28 cellular contexts compared by ENCODE assay signal in genomic region chr10:17779761-17780160, GRCh38. TPM values are rescaled to one million over a fixed set of nuclear protein-coding genes. Genes with fewer than 3 reads are reported as not detected.
DNase-seq lines count a peak whose midpoint lies in the region; ATAC-seq, FAIRE-seq and TF ChIP-seq lines count a peak whose summit lies in the region.
"Had no signal": no experiment of that assay in that cellular context is flagged by ENCODE, and none has a peak within 500 bp of the region (broad histone marks: within the 10 kb centered on the region; RNA-seq: fewer than 3 reads in every experiment).

No MANE protein-coding gene starts in this region.

- TF ChIP-seq CTCF in right lobe of liver (IDR thresholded peaks at IDR 0.05) (no peak), HepG2 (CRISPR knock-in tag; IDR thresholded peaks at IDR 0.05) (no peak), K562 (IDR thresholded peaks at IDR 0.05 in 2 of 3, conservative IDR thresholded peaks at IDR 0.05 in 1 of 3; ENCODE audit: insufficient read depth in 2 of 3, low read depth in 1 of 3, low read length in 3 of 3) (no peak), esophagus muscularis mucosa (IDR thresholded peaks at IDR 0.05) (no peak), type B pancreatic cell (conservative IDR thresholded peaks at IDR 0.05) (no peak), pancreas (IDR thresholded peaks at IDR 0.05) (no peak)

- intact Hi-C loops in right lobe of liver (cut with DNase I), result no loop called here
- intact Hi-C loops in HepG2 (cut with micrococcal nuclease; ENCODE audit: unreplicated experiment), result no loop called here
- intact Hi-C loops in K562 (cut with micrococcal nuclease), result no loop called here
- intact Hi-C loops in esophagus muscularis mucosa (cut with DNase I), result no loop called here
- intact Hi-C loops in pancreas (cut with DNase I), result no loop called here

- no peak overlapping the region for H3K27ac ChIP-seq in right lobe of liver
- no peak overlapping the region for H3K27ac ChIP-seq in HepG2 (ENCODE audit: extremely low read length, insufficient read depth, low read length)
- H3K27ac ChIP-seq in K562 (ENCODE audit: extremely low read depth, low read depth, low read length), result no peak overlapping the region
- no peak overlapping the region for H3K27ac ChIP-seq in esophagus muscularis mucosa (replicated peaks in 1 of 4)
- no peak overlapping the region for H3K27ac ChIP-seq in pancreas
- H3K27ac ChIP-seq: BLaER1 had no signal

- BruUV-seq in HepG2 (replicated peaks; lab: Mats Ljungman, UMichigan), result no TSS peak
- BruUV-seq in K562 (replicated peaks; lab: Mats Ljungman, UMichigan), result no TSS peak

- H3K79me2 ChIP-seq in HepG2 (ENCODE audit: insufficient read depth, low read length) (no peaks in the 10 kb centered on the region), K562 (ENCODE audit: control insufficient read depth, insufficient read depth, low read length) (no peaks in the 10 kb centered on the region)

- POLR2A ChIA-PET in HepG2 (lab: Yijun Ruan, JAX) (no interaction called here), K562 (lab: Yijun Ruan, JAX) (interaction anchor here (0.6 kb wide), 1 partner anchor 10 kb away, joined by 5 read pairs; no protein-coding TSS in a partner anchor)

- peak overlapping the region; percentile 10 for H3K27ac Mint-ChIP-seq in type B pancreatic cell
- H3K27ac Mint-ChIP-seq: CD4-positive, CD25-positive, alpha-beta regulatory T cell; HFFc6; IgD-negative memory B cell had no signal

- no peaks in the 10 kb centered on the region for H3K9me3 Mint-ChIP-seq in type B pancreatic cell
- H3K9me3 Mint-ChIP-seq: CD4-positive, CD25-positive, alpha-beta regulatory T cell; HFFc6; IgD-negative memory B cell had no signal

- H3K36me3 ChIP-seq in right lobe of liver, result no peaks in the 10 kb centered on the region
- no peaks in the 10 kb centered on the region for H3K36me3 ChIP-seq in HepG2 (replicated peaks in 1 of 2; ENCODE audit: control insufficient read depth in 1 of 2, insufficient read depth in 2 of 2, low read length in 2 of 2)
- no peaks in the 10 kb centered on the region for H3K36me3 ChIP-seq in K562 (ENCODE audit: control insufficient read depth, insufficient read depth, low read length)
- no peaks in the 10 kb centered on the region for H3K36me3 ChIP-seq in esophagus muscularis mucosa
- no peaks in the 10 kb centered on the region for H3K36me3 ChIP-seq in pancreas
- H3K36me3 ChIP-seq: BLaER1, HAP-1 had no signal

- CTCF ChIA-PET in HepG2 (lab: Yijun Ruan, JAX; ENCODE audit: low intra/inter-chr PET ratio, low total read pairs), result no interaction called here
- CTCF ChIA-PET in K562 (lab: Yijun Ruan, JAX; ENCODE audit: low intra/inter-chr PET ratio), result no interaction called here

- H2AFZ ChIP-seq in HepG2 (ENCODE audit: low read length) (no peak overlapping the region), K562 (ENCODE audit: low read depth, low read length) (peak overlapping the region; percentile 76)

- no peak for FAIRE-seq in HepG2 (lab: Jason Lieb, UNC)
- FAIRE-seq in K562 (lab: Jason Lieb, UNC), result no peak
- FAIRE-seq in pancreas (lab: Jason Lieb, UNC), result no peak
- FAIRE-seq: D721Med, GM12891 had no signal

- no peaks in the 10 kb centered on the region for H3K9me1 ChIP-seq in K562 (ENCODE audit: control insufficient read depth, insufficient read depth, low read length)

- 31% methylated on average over 3 of the region's 3 CpGs for WGBS in right lobe of liver (ENCODE audit: insufficient coverage, low coverage, low lambda C conversion rate, missing lambda C conversion rate)
- WGBS in HepG2 (ENCODE audit: low lambda C conversion rate), result 0% methylated on average over 3 of the region's 3 CpGs
- 21% methylated on average over 3 of the region's 3 CpGs for WGBS in K562 (ENCODE audit: insufficient coverage, low coverage, missing lambda C conversion rate)
- 48% methylated on average over 3 of the region's 3 CpGs for WGBS in esophagus muscularis mucosa
- WGBS in pancreas, 2 donors, result 64 to 66% methylated on average over 3 of the region's 3 CpGs

- peaks cover 23% of the 10 kb centered on the region for H3K4me1 Mint-ChIP-seq in type B pancreatic cell (ENCODE audit: unreplicated experiment)

- H3K27me3 ChIP-seq in right lobe of liver (no peaks in the 10 kb centered on the region), HepG2 (ENCODE audit: control insufficient read depth in 1 of 2, insufficient read depth in 2 of 2, low read length in 2 of 2) (no peaks in the 10 kb centered on the region), K562 (ENCODE audit: control insufficient read depth in 2 of 2, insufficient read depth in 2 of 2, low read length in 2 of 2) (peaks cover 0 to 3% of the 10 kb centered on the region in 2 experiments; a peak in 1 of 5 replicates), esophagus muscularis mucosa (no peaks in the 10 kb centered on the region), pancreas (no peaks in the 10 kb centered on the region)
- H3K27me3 ChIP-seq: BLaER1 had no signal

- no peaks in the 10 kb centered on the region for H3K9me3 ChIP-seq in right lobe of liver
- H3K9me3 ChIP-seq in HepG2 (ENCODE audit: low read length), result no peaks in the 10 kb centered on the region
- H3K9me3 ChIP-seq in K562 (replicated peaks; ENCODE audit: control insufficient read depth, insufficient read depth, low read depth, low read length), result no peaks in the 10 kb centered on the region
- no peaks in the 10 kb centered on the region for H3K9me3 ChIP-seq in esophagus muscularis mucosa
- H3K9me3 ChIP-seq in pancreas, result no peaks in the 10 kb centered on the region
- H3K9me3 ChIP-seq: BLaER1, HAP-1 had no signal

- no peaks in the 10 kb centered on the region for H4K20me1 ChIP-seq in HepG2 (ENCODE audit: insufficient read depth, low read length)
- H4K20me1 ChIP-seq in K562 (replicated peaks; ENCODE audit: control insufficient read depth, insufficient read depth, low read length), result no peaks in the 10 kb centered on the region
- H4K20me1 ChIP-seq: BLaER1 had no signal

- TF ChIP-seq POLR2A in right lobe of liver (IDR thresholded peaks at IDR 0.05), result no peak
- no peak for TF ChIP-seq POLR2A in HepG2 (IDR thresholded peaks at IDR 0.05; ENCODE audit: insufficient read depth in 1 of 2, low read depth in 2 of 2, low read length in 2 of 2)
- no peak for TF ChIP-seq POLR2A in K562 (conservative IDR thresholded peaks at IDR 0.05)
- TF ChIP-seq POLR2A in esophagus muscularis mucosa (IDR thresholded peaks at IDR 0.05; ENCODE audit: low read depth), result no peak

- TF ChIP-seq EP300 in HepG2 (IDR thresholded peaks at IDR 0.05; ENCODE audit: low read depth in 2 of 2, low read length in 2 of 2) (no peak), HepG2 (CRISPR knock-in tag; IDR thresholded peaks at IDR 0.05; ENCODE audit: borderline replicate concordance) (no peak), K562 (IDR thresholded peaks at IDR 0.05; ENCODE audit: low read length) (no peak), esophagus muscularis mucosa (IDR thresholded peaks at IDR 0.05) (no peak)

- ATAC-seq in right lobe of liver (peak in 3 of 4 donors; percentile 12 to 38 (median 21)), HepG2 (no peak), K562 (no peak), pancreas (no peak)

- DNase-seq in right lobe of liver (no peak), HepG2 (ENCODE audit: low spot score) (no peak), K562 (ENCODE audit: extremely low read depth in 1 of 4, low spot score in 3 of 4) (no peak), esophagus muscularis mucosa (ENCODE audit: extremely low spot score) (peak; percentile 79), type B pancreatic cell (ENCODE audit: extremely low spot score, unreplicated experiment) (no peak), glomerular visceral epithelial cell (ENCODE audit: extremely low spot score) (no peak), pancreas (no peak), SIG-M5 (lab: John Stamatoyannopoulos, UW) (no peak)
- DNase-seq: CD4-positive, CD25-positive, alpha-beta regulatory T cell; EL; GF-D8; GOT3; HFFc6; Karpas-422; NCI-H1092; NCI-H1436 treated with DMSO at 0.1 percent for 48 hours; NCI-H187 treated with DMSO at 0.1 percent for 48 hours; NCI-H2227 treated with DMSO at 0.1 percent for 48 hours; NCI-H526 treated with DMSO at 0.1 percent for 48 hours; Right ventricle myocardium superior; RPMI8226 had no signal

- no peak for TF ChIP-seq RAD21 in HepG2 (CRISPR knock-in tag; IDR thresholded peaks at IDR 0.05)
- TF ChIP-seq RAD21 in K562 (CRISPR knock-in tag; conservative IDR thresholded peaks at IDR 0.05 in 1 of 2, IDR thresholded peaks at IDR 0.05 in 1 of 2), result no peak

- H3K4me2 ChIP-seq in HepG2 (ENCODE audit: low read depth, low read length), result no peak overlapping the region
- H3K4me2 ChIP-seq in K562 (ENCODE audit: insufficient read depth, low read length), result no peak overlapping the region
- H3K4me2 ChIP-seq: BLaER1 had no signal

- H3K4me3 ChIP-seq in right lobe of liver (no peak overlapping the region), HepG2 (replicated peaks in 1 of 3; ENCODE audit: insufficient read depth in 1 of 3, low read depth in 2 of 3, low read length in 3 of 3) (no peak overlapping the region), K562 (no peak overlapping the region), esophagus muscularis mucosa (no peak overlapping the region), pancreas (no peak overlapping the region)
- H3K4me3 ChIP-seq: BLaER1, HAP-1 had no signal

- no peak overlapping the region for H3K4me3 Mint-ChIP-seq in type B pancreatic cell
- H3K4me3 Mint-ChIP-seq: CD4-positive, CD25-positive, alpha-beta regulatory T cell; HFFc6; IgD-negative memory B cell had no signal

- H3K36me3 Mint-ChIP-seq in type B pancreatic cell, result no peaks in the 10 kb centered on the region

- in situ Hi-C loops in HepG2 (cut with HindIII; ENCODE audit: extremely low pct_ligation_motif_present, low pct_unique_long_range_greater_than_20kb) (no loop called here), K562 (cut with MboI) (no loop called here)

- H3K4me1 ChIP-seq in right lobe of liver (no peaks in the 10 kb centered on the region), HepG2 (ENCODE audit: insufficient read depth, low read length) (no peaks in the 10 kb centered on the region), K562 (replicated peaks in 1 of 2; ENCODE audit: control insufficient read depth in 2 of 2, insufficient read depth in 2 of 2, low read length in 2 of 2) (peaks cover 12 to 17% of the 10 kb centered on the region in 2 experiments; a peak in 4 of 5 replicates), esophagus muscularis mucosa (peaks cover 0 to 10% (median 8%) of the 10 kb centered on the region in 4 donors), pancreas (peaks cover 0 to 10% (median 0%) of the 10 kb centered on the region in 3 donors)
- H3K4me1 ChIP-seq: HAP-1 had no signal

- no peaks in the 10 kb centered on the region for H3K27me3 Mint-ChIP-seq in type B pancreatic cell
- H3K27me3 Mint-ChIP-seq: CD4-positive, CD25-positive, alpha-beta regulatory T cell had no signal

- no peak overlapping the region for H3K9ac ChIP-seq in HepG2 (ENCODE audit: insufficient read depth, low read depth, low read length)
- H3K9ac ChIP-seq in K562 (ENCODE audit: insufficient read depth in 1 of 2, low read depth in 2 of 2, low read length in 2 of 2), result no peak overlapping the region
- H3K9ac ChIP-seq: BLaER1 had no signal

RNA-seq across cellular contexts. Expression of gene TMEM236, which starts 27.8 kb away (rescaled TPM):
- total RNA-seq in right lobe of liver (under 1 TPM; 0.06 to 0.20 (median 0.13) TPM), HepG2 (2016; rRNA removed; fragmentation: Illumina TruSeq; extraction: Trizol) (0.04 TPM in 1 of 2 replicates, not detected in the other), K562 (2014; rRNA removed) (0.04 TPM in 1 of 2 replicates, not detected in the other), K562 (2014; rRNA removed; fragmentation: Illumina TruSeq; extraction: Trizol) (0.04 and 0.06 TPM in 2 replicates), K562 (2015; rRNA removed; fragmentation: Illumina TruSeq; extraction: Trizol) (0.04 and 0.08 TPM in 2 replicates), K562 (2021) (0.04 TPM in 2 replicates), esophagus muscularis mucosa (1 to 10 TPM in 1 of 4 donors, under 1 TPM in 3; 0.34 to 1.2 (median 0.89) TPM), type B pancreatic cell (ENCODE audit: low replicate concordance) (11.6 and 14.7 TPM in 2 replicates), pancreas (under 1 TPM; 0.22 to 0.95 (median 0.49) TPM)
- total RNA-seq in HepG2 (2016; cell fraction: cytosol; rRNA removed; fragmentation: Illumina TruSeq; extraction: Trizol; ENCODE audit: low read depth), result not detected in 2 replicates
- total RNA-seq in HepG2 (2016; cell fraction: insoluble cytoplasmic fraction; rRNA removed; fragmentation: Illumina TruSeq; extraction: Trizol), result 0.02 and 0.03 TPM in 2 replicates
- total RNA-seq in HepG2 (2016; cell fraction: membrane; rRNA removed; fragmentation: Illumina TruSeq; extraction: Trizol), result not detected in 2 replicates
- total RNA-seq in HepG2 (2016; cell fraction: nucleus; rRNA removed; fragmentation: Illumina TruSeq; extraction: Trizol), result 0.06 TPM in 1 of 2 replicates, not detected in the other
- polyA plus RNA-seq in HepG2 (2011; rRNA removed) (0.08 and 0.09 TPM in 2 replicates), K562 (2011; rRNA removed) (0.09 TPM in 1 of 2 replicates, not detected in the other), K562 (2014; fragmentation: Illumina TruSeq; extraction: Trizol) (0.08 and 0.09 TPM in 2 replicates), K562 (2014; fragmentation: Nextera tagmentation; extraction: Ambion mirVana) (not detected), K562 (2014; rRNA removed) (0.09 and 0.13 TPM in 2 replicates), pancreas (1 to 10 TPM in 1 of 2 donors, under 1 TPM in 1; 0.49 to 1.4 TPM)
- polyA plus RNA-seq in HepG2 (2011; cell fraction: cytosol; rRNA removed), result 0.04 TPM in 2 replicates
- 0.16 TPM in 2 replicates for polyA plus RNA-seq in HepG2 (2011; cell fraction: nucleus; rRNA removed)
- polyA plus RNA-seq in HepG2 (2012), result 0.07 and 0.12 TPM in 2 replicates
- not detected in 2 replicates for polyA plus RNA-seq in HepG2 (2016; cell fraction: cytosol; fragmentation: Illumina TruSeq; extraction: Trizol; ENCODE audit: low read depth)
- polyA plus RNA-seq in HepG2 (2016; cell fraction: insoluble cytoplasmic fraction; fragmentation: Illumina TruSeq; extraction: Trizol; ENCODE audit: low read depth), result 0.04 TPM in 1 of 2 replicates, not detected in the other
- 0.02 TPM in 1 of 2 replicates, not detected in the other for polyA plus RNA-seq in HepG2 (2016; cell fraction: membrane; fragmentation: Illumina TruSeq; extraction: Trizol; ENCODE audit: low read depth)
- 0.11 TPM in 1 of 2 replicates, not detected in the other for polyA plus RNA-seq in HepG2 (2016; cell fraction: nucleus; fragmentation: Illumina TruSeq; extraction: Trizol; ENCODE audit: insufficient read depth, low read depth)
- polyA minus RNA-seq in HepG2 (2011; rRNA and poly(A)+ RNA removed; ENCODE audit: low replicate concordance), result 0.09 TPM in 1 of 2 replicates, not detected in the other
- polyA minus RNA-seq in HepG2 (2011; cell fraction: cytosol; rRNA and poly(A)+ RNA removed), result not detected in 2 replicates
- 0.25 and 0.52 TPM in 2 replicates for polyA minus RNA-seq in HepG2 (2011; cell fraction: nucleus; rRNA and poly(A)+ RNA removed)
- total RNA-seq in K562 (2011; cell fraction: chromatin; rRNA removed; ENCODE audit: low replicate concordance), result 0.05 and 0.37 TPM in 2 replicates
- 0.13 and 0.17 TPM in 2 replicates for total RNA-seq in K562 (2011; cell fraction: nucleolus; rRNA removed)
- total RNA-seq in K562 (2011; cell fraction: nucleoplasm; rRNA removed), result 0.23 and 0.37 TPM in 2 replicates
- polyA plus RNA-seq in K562 (2011; cell fraction: cytosol; rRNA removed), result 0.03 and 0.13 TPM in 2 replicates
- 0.03 and 0.11 TPM in 2 replicates for polyA plus RNA-seq in K562 (2011; cell fraction: nucleus; rRNA removed)
- polyA plus RNA-seq in K562 (2012), result 0.03 and 0.17 TPM in 2 replicates
- polyA minus RNA-seq in K562 (2011; rRNA and poly(A)+ RNA removed), result 0.04 and 0.12 TPM in 2 replicates
- polyA minus RNA-seq in K562 (2011; cell fraction: cytosol; rRNA and poly(A)+ RNA removed), result not detected in 2 replicates
- polyA minus RNA-seq in K562 (2011; cell fraction: nucleus; rRNA and poly(A)+ RNA removed), result under 0.01 TPM in 1 of 2 replicates, not detected in the other
- polyA plus RNA-seq: IgD-negative memory B cell had no signal

RNA-seq across cellular contexts. Expression of gene MRC1, which starts 29.4 kb away (rescaled TPM):
- total RNA-seq in right lobe of liver, result 10 to 100 TPM in 5 of 6 experiments, 1 to 10 TPM in 1; 9.8 to 44.8 (median 34.0) TPM
- not detected in 2 replicates for total RNA-seq in HepG2 (2016; rRNA removed; fragmentation: Illumina TruSeq; extraction: Trizol)
- not detected in 2 replicates for total RNA-seq in HepG2 (2016; cell fraction: cytosol; rRNA removed; fragmentation: Illumina TruSeq; extraction: Trizol; ENCODE audit: low read depth)
- total RNA-seq in HepG2 (2016; cell fraction: insoluble cytoplasmic fraction; rRNA removed; fragmentation: Illumina TruSeq; extraction: Trizol), result not detected in 2 replicates
- not detected in 2 replicates for total RNA-seq in HepG2 (2016; cell fraction: membrane; rRNA removed; fragmentation: Illumina TruSeq; extraction: Trizol)
- not detected in 2 replicates for total RNA-seq in HepG2 (2016; cell fraction: nucleus; rRNA removed; fragmentation: Illumina TruSeq; extraction: Trizol)
- polyA plus RNA-seq in HepG2 (2011; rRNA removed), result not detected in 2 replicates
- not detected in 2 replicates for polyA plus RNA-seq in HepG2 (2011; cell fraction: cytosol; rRNA removed)
- not detected in 2 replicates for polyA plus RNA-seq in HepG2 (2011; cell fraction: nucleus; rRNA removed)
- not detected in 2 replicates for polyA plus RNA-seq in HepG2 (2012)
- not detected in 2 replicates for polyA plus RNA-seq in HepG2 (2016; cell fraction: cytosol; fragmentation: Illumina TruSeq; extraction: Trizol; ENCODE audit: low read depth)
- polyA plus RNA-seq in HepG2 (2016; cell fraction: insoluble cytoplasmic fraction; fragmentation: Illumina TruSeq; extraction: Trizol; ENCODE audit: low read depth), result not detected in 2 replicates
- polyA plus RNA-seq in HepG2 (2016; cell fraction: membrane; fragmentation: Illumina TruSeq; extraction: Trizol; ENCODE audit: low read depth), result not detected in 2 replicates
- polyA plus RNA-seq in HepG2 (2016; cell fraction: nucleus; fragmentation: Illumina TruSeq; extraction: Trizol; ENCODE audit: insufficient read depth, low read depth), result not detected in 2 replicates
- not detected in 2 replicates for polyA minus RNA-seq in HepG2 (2011; rRNA and poly(A)+ RNA removed; ENCODE audit: low replicate concordance)
- not detected in 2 replicates for polyA minus RNA-seq in HepG2 (2011; cell fraction: cytosol; rRNA and poly(A)+ RNA removed)
- not detected in 2 replicates for polyA minus RNA-seq in HepG2 (2011; cell fraction: nucleus; rRNA and poly(A)+ RNA removed)
- total RNA-seq in K562 (2011; cell fraction: chromatin; rRNA removed; ENCODE audit: low replicate concordance), result not detected in 2 replicates
- not detected in 2 replicates for total RNA-seq in K562 (2011; cell fraction: nucleolus; rRNA removed)
- total RNA-seq in K562 (2011; cell fraction: nucleoplasm; rRNA removed), result not detected in 2 replicates
- 0.04 TPM in 1 of 2 replicates, not detected in the other for total RNA-seq in K562 (2014; rRNA removed)
- 0.04 TPM in 1 of 2 replicates, not detected in the other for total RNA-seq in K562 (2014; rRNA removed; fragmentation: Illumina TruSeq; extraction: Trizol)
- not detected in 2 replicates for total RNA-seq in K562 (2015; rRNA removed; fragmentation: Illumina TruSeq; extraction: Trizol)
- total RNA-seq in K562 (2021), result 0.18 and 0.20 TPM in 2 replicates
- polyA plus RNA-seq in K562 (2011; rRNA removed), result not detected in 2 replicates
- polyA plus RNA-seq in K562 (2011; cell fraction: cytosol; rRNA removed), result 0.01 TPM in 2 replicates
- polyA plus RNA-seq in K562 (2011; cell fraction: nucleus; rRNA removed), result 0.01 TPM in 1 of 2 replicates, not detected in the other
- 0.01 TPM in 1 of 2 replicates, not detected in the other for polyA plus RNA-seq in K562 (2012)
- 0.01 and 0.03 TPM in 2 replicates for polyA plus RNA-seq in K562 (2014; fragmentation: Illumina TruSeq; extraction: Trizol)
- under 1 TPM in 1 of 2 experiments, not detected in 1; 0.01 TPM for polyA plus RNA-seq in K562 (2014; fragmentation: Nextera tagmentation; extraction: Ambion mirVana)
- polyA plus RNA-seq in K562 (2014; rRNA removed), result 0.08 TPM in 1 of 2 replicates, not detected in the other
- polyA minus RNA-seq in K562 (2011; rRNA and poly(A)+ RNA removed), result not detected in 2 replicates
- not detected in 2 replicates for polyA minus RNA-seq in K562 (2011; cell fraction: cytosol; rRNA and poly(A)+ RNA removed)
- not detected in 2 replicates for polyA minus RNA-seq in K562 (2011; cell fraction: nucleus; rRNA and poly(A)+ RNA removed)
- 10 to 100 TPM; 21.9 to 69.6 (median 39.7) TPM for total RNA-seq in esophagus muscularis mucosa
- 0.74 and 0.80 TPM in 2 replicates for total RNA-seq in type B pancreatic cell (ENCODE audit: low replicate concordance)
- total RNA-seq in pancreas, result 10 to 100 TPM in 2 of 6 donors, 1 to 10 TPM in 4; 1.2 to 23.6 (median 4.7) TPM
- polyA plus RNA-seq in pancreas, result 1 to 10 TPM; 2.2 to 3.8 TPM
- total RNA-seq: A172, SK-MEL-5 had no signal
- polyA plus RNA-seq: IgD-negative memory B cell had no signal

Comparison
In these comparisons a context has a peak if more than half of its experiments do, and no peak if none do; other contexts are left out.
1. ATAC-seq: peak in right lobe of liver (3 of 4); none in HepG2 (single experiment), K562 (single experiment) and pancreas (0 of 4).